In genomic region chr10:43229208-43230061, GRCh38 we compare ENCODE assay signal across 8 cellular contexts. TPM values are rescaled to one million over a fixed set of nuclear protein-coding genes. Genes with fewer than 3 reads are reported as not detected.
DNase-seq lines count a peak whose midpoint lies in the region; ATAC-seq and TF ChIP-seq lines count a peak whose summit lies in the region.

No MANE protein-coding gene starts in this region.

- H3K4me3 ChIP-seq in BLaER1 = peak overlapping the region; percentile 70
- peak overlapping the region; percentile 66 for H3K4me3 ChIP-seq in coronary artery
- H3K4me3 ChIP-seq in mucosa of descending colon = no peak overlapping the region
- peak overlapping the region; percentile 47 for H3K4me3 ChIP-seq in upper lobe of right lung

- H3K9ac ChIP-seq in BLaER1 = peak overlapping the region; percentile 78

- no peaks in the 10 kb centered on the region for H4K20me1 ChIP-seq in BLaER1

- DNase-seq in T-helper 9 cell (peak; percentile 25), coronary artery (ENCODE audit: low spot score) (peak; percentile 59), mucosa of descending colon (peak; percentile 33 to 76 (median 54)), upper lobe of right lung (peak; percentile 73), H4 (ENCODE audit: low spot score) (no peak), Kasumi-1 (lab: John Stamatoyannopoulos, UW) (no peak)

- H3K36me3 ChIP-seq in BLaER1 (no peaks in the 10 kb centered on the region), mucosa of descending colon (ENCODE audit: low read depth) (no peaks in the 10 kb centered on the region), upper lobe of right lung (no peaks in the 10 kb centered on the region)

- intact Hi-C loops in mucosa of descending colon (cut with DNase I, micrococcal nuclease) (no loop called here), upper lobe of right lung (cut with DNase I) (no loop called here)

- H3K27ac ChIP-seq in BLaER1 = peak overlapping the region; percentile 97
- H3K27ac ChIP-seq in coronary artery = no peak overlapping the region
- H3K27ac ChIP-seq in upper lobe of right lung = no peak overlapping the region

- H3K4me2 ChIP-seq in BLaER1 = peak overlapping the region; percentile 94

- H3K9me3 ChIP-seq in BLaER1 (no peaks in the 10 kb centered on the region), mucosa of descending colon (no peaks in the 10 kb centered on the region), upper lobe of right lung (no peaks in the 10 kb centered on the region)

- peaks cover 95% of the 10 kb centered on the region for H3K4me1 ChIP-seq in BLaER1
- peaks cover 6% of the 10 kb centered on the region for H3K4me1 ChIP-seq in mucosa of descending colon (ENCODE audit: low read depth)
- peaks cover 13% of the 10 kb centered on the region for H3K4me1 ChIP-seq in upper lobe of right lung

- ATAC-seq in mucosa of descending colon (peak; percentile 49), upper lobe of right lung (peak; percentile 66), HG03095 (IDR thresholded peaks at IDR 0.05; ENCODE audit: unreplicated experiment) (no peak)

- peaks cover 18% of the 10 kb centered on the region for H3K27me3 ChIP-seq in BLaER1
- H3K27me3 ChIP-seq in upper lobe of right lung = peaks cover 32% of the 10 kb centered on the region

- TF ChIP-seq CTCF in coronary artery (IDR thresholded peaks at IDR 0.05) (no peak), mucosa of descending colon (IDR thresholded peaks at IDR 0.05) (no peak), upper lobe of right lung (IDR thresholded peaks at IDR 0.05) (no peak)

RNA-seq across cellular contexts. Expression of gene RASGEF1A, which starts 37.4 kb away (rescaled TPM):
- 1 to 10 TPM in 1 of 3 donors, under 1 TPM in 2; 0.43 to 1.2 (median 0.58) TPM for total RNA-seq in mucosa of descending colon
- total RNA-seq in upper lobe of right lung = 2.6 TPM
- total RNA-seq in H4 (2014; rRNA removed; shearing (Covaris generic)) = not detected in 2 replicates

Comparison
In these comparisons a context has a peak if more than half of its experiments do, and no peak if none do; other contexts are left out.
1. DNase-seq: peak in T-helper 9 cell (single experiment), coronary artery (single experiment), mucosa of descending colon (3 of 3) and upper lobe of right lung (single experiment); none in H4 (single experiment) and Kasumi-1 (0 of 2).